1 cellular context compared by ENCODE assay signal in the genomic region with DNA sequence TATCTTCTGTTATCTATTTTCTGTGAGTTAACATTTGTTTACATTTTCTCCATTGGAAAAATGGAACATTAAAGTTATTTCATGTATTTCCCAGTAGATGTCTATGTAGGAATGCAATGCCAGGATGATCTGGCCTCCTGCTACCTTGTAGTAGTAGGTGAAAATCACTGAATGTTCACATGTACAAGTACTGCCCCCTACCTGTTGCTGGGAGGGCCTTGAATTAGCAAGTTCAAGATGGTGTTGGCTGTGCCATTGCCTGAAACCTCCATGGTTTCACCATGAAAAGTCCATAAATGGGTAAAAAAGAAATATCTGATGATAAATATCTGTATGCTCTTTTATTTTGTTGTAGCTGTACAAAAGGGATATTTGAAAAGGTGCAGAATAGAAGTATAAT.
TF ChIP-seq lines count a peak whose summit lies in the region.

No MANE protein-coding gene starts in this region.

TF ChIP-seq in H1, 55 proteins besides CTCF, POLR2A, EP300 and RAD21:
- TF ChIP-seq NRF1 (IDR thresholded peaks at IDR 0.05; ENCODE audit: low read depth, low read length) (no peak), RNF2 (IDR thresholded peaks at IDR 0.05; ENCODE audit: borderline replicate concordance, low read depth, low read length, missing control alignments, poor library complexity, severe bottlenecking) (no peak), SP2 (IDR thresholded peaks at IDR 0.05; ENCODE audit: low read length) (no peak), HDAC2 (IDR thresholded peaks at IDR 0.05; ENCODE audit: borderline replicate concordance in 1 of 2, low read depth in 2 of 2, low read length in 2 of 2) (no peak), TAF1 (IDR thresholded peaks at IDR 0.05; ENCODE audit: low read depth, low read length) (no peak), JUND (IDR thresholded peaks at IDR 0.05; ENCODE audit: low read length) (no peak), SP4 (IDR thresholded peaks at IDR 0.05; ENCODE audit: low read length) (no peak), CBX5 (IDR thresholded peaks at IDR 0.05; ENCODE audit: low read depth, low read length) (no peak), KDM4A (IDR thresholded peaks at IDR 0.05; ENCODE audit: low read depth, low read length, severe bottlenecking) (no peak), KDM5A (IDR thresholded peaks at IDR 0.05; ENCODE audit: low read length) (no peak), KDM1A (IDR thresholded peaks at IDR 0.05; ENCODE audit: borderline replicate concordance, low read length) (no peak)
- TF ChIP-seq, protein P1, sequence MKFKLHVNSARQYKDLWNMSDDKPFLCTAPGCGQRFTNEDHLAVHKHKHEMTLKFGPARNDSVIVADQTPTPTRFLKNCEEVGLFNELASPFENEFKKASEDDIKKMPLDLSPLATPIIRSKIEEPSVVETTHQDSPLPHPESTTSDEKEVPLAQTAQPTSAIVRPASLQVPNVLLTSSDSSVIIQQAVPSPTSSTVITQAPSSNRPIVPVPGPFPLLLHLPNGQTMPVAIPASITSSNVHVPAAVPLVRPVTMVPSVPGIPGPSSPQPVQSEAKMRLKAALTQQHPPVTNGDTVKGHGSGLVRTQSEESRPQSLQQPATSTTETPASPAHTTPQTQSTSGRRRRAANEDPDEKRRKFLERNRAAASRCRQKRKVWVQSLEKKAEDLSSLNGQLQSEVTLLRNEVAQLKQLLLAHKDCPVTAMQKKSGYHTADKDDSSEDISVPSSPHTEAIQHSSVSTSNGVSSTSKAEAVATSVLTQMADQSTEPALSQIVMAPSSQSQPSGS (IDR thresholded peaks at IDR 0.05; ENCODE audit: low read length): no peak
- TF ChIP-seq, protein P2, sequence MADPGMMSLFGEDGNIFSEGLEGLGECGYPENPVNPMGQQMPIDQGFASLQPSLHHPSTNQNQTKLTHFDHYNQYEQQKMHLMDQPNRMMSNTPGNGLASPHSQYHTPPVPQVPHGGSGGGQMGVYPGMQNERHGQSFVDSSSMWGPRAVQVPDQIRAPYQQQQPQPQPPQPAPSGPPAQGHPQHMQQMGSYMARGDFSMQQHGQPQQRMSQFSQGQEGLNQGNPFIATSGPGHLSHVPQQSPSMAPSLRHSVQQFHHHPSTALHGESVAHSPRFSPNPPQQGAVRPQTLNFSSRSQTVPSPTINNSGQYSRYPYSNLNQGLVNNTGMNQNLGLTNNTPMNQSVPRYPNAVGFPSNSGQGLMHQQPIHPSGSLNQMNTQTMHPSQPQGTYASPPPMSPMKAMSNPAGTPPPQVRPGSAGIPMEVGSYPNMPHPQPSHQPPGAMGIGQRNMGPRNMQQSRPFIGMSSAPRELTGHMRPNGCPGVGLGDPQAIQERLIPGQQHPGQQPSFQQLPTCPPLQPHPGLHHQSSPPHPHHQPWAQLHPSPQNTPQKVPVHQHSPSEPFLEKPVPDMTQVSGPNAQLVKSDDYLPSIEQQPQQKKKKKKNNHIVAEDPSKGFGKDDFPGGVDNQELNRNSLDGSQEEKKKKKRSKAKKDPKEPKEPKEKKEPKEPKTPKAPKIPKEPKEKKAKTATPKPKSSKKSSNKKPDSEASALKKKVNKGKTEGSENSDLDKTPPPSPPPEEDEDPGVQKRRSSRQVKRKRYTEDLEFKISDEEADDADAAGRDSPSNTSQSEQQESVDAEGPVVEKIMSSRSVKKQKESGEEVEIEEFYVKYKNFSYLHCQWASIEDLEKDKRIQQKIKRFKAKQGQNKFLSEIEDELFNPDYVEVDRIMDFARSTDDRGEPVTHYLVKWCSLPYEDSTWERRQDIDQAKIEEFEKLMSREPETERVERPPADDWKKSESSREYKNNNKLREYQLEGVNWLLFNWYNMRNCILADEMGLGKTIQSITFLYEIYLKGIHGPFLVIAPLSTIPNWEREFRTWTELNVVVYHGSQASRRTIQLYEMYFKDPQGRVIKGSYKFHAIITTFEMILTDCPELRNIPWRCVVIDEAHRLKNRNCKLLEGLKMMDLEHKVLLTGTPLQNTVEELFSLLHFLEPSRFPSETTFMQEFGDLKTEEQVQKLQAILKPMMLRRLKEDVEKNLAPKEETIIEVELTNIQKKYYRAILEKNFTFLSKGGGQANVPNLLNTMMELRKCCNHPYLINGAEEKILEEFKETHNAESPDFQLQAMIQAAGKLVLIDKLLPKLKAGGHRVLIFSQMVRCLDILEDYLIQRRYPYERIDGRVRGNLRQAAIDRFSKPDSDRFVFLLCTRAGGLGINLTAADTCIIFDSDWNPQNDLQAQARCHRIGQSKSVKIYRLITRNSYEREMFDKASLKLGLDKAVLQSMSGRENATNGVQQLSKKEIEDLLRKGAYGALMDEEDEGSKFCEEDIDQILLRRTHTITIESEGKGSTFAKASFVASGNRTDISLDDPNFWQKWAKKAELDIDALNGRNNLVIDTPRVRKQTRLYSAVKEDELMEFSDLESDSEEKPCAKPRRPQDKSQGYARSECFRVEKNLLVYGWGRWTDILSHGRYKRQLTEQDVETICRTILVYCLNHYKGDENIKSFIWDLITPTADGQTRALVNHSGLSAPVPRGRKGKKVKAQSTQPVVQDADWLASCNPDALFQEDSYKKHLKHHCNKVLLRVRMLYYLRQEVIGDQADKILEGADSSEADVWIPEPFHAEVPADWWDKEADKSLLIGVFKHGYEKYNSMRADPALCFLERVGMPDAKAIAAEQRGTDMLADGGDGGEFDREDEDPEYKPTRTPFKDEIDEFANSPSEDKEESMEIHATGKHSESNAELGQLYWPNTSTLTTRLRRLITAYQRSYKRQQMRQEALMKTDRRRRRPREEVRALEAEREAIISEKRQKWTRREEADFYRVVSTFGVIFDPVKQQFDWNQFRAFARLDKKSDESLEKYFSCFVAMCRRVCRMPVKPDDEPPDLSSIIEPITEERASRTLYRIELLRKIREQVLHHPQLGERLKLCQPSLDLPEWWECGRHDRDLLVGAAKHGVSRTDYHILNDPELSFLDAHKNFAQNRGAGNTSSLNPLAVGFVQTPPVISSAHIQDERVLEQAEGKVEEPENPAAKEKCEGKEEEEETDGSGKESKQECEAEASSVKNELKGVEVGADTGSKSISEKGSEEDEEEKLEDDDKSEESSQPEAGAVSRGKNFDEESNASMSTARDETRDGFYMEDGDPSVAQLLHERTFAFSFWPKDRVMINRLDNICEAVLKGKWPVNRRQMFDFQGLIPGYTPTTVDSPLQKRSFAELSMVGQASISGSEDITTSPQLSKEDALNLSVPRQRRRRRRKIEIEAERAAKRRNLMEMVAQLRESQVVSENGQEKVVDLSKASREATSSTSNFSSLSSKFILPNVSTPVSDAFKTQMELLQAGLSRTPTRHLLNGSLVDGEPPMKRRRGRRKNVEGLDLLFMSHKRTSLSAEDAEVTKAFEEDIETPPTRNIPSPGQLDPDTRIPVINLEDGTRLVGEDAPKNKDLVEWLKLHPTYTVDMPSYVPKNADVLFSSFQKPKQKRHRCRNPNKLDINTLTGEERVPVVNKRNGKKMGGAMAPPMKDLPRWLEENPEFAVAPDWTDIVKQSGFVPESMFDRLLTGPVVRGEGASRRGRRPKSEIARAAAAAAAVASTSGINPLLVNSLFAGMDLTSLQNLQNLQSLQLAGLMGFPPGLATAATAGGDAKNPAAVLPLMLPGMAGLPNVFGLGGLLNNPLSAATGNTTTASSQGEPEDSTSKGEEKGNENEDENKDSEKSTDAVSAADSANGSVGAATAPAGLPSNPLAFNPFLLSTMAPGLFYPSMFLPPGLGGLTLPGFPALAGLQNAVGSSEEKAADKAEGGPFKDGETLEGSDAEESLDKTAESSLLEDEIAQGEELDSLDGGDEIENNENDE (IDR thresholded peaks at IDR 0.05; ENCODE audit: insufficient replicate concordance, low read length): no peak
